In the genomic region with DNA sequence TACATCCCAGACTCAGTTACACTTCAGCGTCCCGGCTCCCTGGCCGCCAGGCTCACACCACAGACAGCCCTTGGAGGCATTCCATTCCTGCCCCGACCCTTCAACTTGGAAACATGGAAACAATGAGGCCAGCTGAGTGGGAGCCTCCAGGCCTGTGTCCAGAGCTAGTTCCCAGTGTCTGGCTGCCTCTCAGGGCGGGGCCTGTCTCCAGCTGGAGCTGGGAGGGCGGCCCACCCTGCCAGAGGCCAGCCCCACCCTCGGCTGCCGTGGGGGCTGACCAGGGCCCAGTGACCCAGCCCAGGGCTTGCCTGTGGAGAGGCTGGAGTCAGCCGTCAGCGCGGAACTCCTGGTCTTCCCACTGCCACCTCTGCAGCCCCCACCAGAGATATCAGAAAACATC, we compare ENCODE assay signal across 11 cellular contexts. TPM values are rescaled to one million over a fixed set of nuclear protein-coding genes. Genes with fewer than 3 reads are reported as not detected.
DNase-seq lines count a peak whose midpoint lies in the region; ATAC-seq and TF ChIP-seq lines count a peak whose summit lies in the region.
"Had no signal": no experiment of that assay in that cellular context is flagged by ENCODE, and none has a peak within 500 bp of the region (broad histone marks: within the 10 kb centered on the region; RNA-seq: fewer than 3 reads in every experiment).

No MANE protein-coding gene starts in this region.

- TF ChIP-seq CTCF in BJ (IDR thresholded peaks at IDR 0.05; ENCODE audit: insufficient read depth, low read depth, low read length) (no peak), brain (conservative IDR thresholded peaks at IDR 0.05) (no peak), hepatocyte (IDR thresholded peaks at IDR 0.05; ENCODE audit: poor library complexity) (no peak)

- peak overlapping the region in 3 of 5 experiments; percentile 34 to 91 (median 81) for H3K27ac Mint-ChIP-seq in brain

- H3K4me3 ChIP-seq in BJ (ENCODE audit: low read depth, low read length) (no peak overlapping the region), hepatocyte (no peak overlapping the region)
- H3K4me3 ChIP-seq: pancreas had no signal

- POLR2A ChIA-PET in BJ (lab: Charles Lee) = no interaction called here
- POLR2A ChIA-PET in HEK293T (lab: Yijun Ruan, JAX) = no interaction called here

- DNase-seq in BJ (ENCODE audit: low read depth) (peak; percentile 41), hepatocyte (ENCODE audit: low spot score) (peak; percentile 65), putamen (ENCODE audit: low spot score) (peak; percentile 64), HEK293T (ENCODE audit: extremely low spot score) (no peak), HuH-7.5 (ENCODE audit: low spot score) (no peak)
- DNase-seq: SIG-M5; stimulated activated naive CD4-positive, alpha-beta T cell had no signal

- H3K4me1 Mint-ChIP-seq in brain = peaks cover 22% of the 10 kb centered on the region

- H3K36me3 Mint-ChIP-seq in brain = peaks cover 8% of the 10 kb centered on the region

- H3K79me2 ChIP-seq in hepatocyte = no peaks in the 10 kb centered on the region

- H3K27me3 Mint-ChIP-seq in brain = no peaks in the 10 kb centered on the region

- no peaks in the 10 kb centered on the region for H3K9me3 Mint-ChIP-seq in brain

- ATAC-seq in HG02642 (IDR thresholded peaks at IDR 0.05; ENCODE audit: poor library complexity, unreplicated experiment) (no peak), GM18870 (IDR thresholded peaks at IDR 0.05; ENCODE audit: unreplicated experiment) (no peak)

- CTCF ChIA-PET in BJ (lab: Yijun Ruan, JAX) (interaction anchor here (0.6 to 3.8 kb wide), 3 partner anchors 42 to 434 kb away, joined by 3 to 31 read pairs (median 3); no protein-coding TSS in a partner anchor), HEK293T (lab: Yijun Ruan, JAX) (no interaction called here)

- H3K4me2 ChIP-seq in hepatocyte = peak overlapping the region; percentile 55

- peaks cover 26% of the 10 kb centered on the region for H3K36me3 ChIP-seq in BJ (ENCODE audit: control insufficient read depth, insufficient read depth, low read length)
- no peaks in the 10 kb centered on the region for H3K36me3 ChIP-seq in hepatocyte (replicated peaks; ENCODE audit: insufficient read depth, low read depth)

- no peaks in the 10 kb centered on the region for H3K9me2 ChIP-seq in hepatocyte (replicated peaks; ENCODE audit: insufficient read depth)

- no peaks in the 10 kb centered on the region for H3K27me3 ChIP-seq in BJ (ENCODE audit: control insufficient read depth, insufficient read depth, low read length)
- no peaks in the 10 kb centered on the region for H3K27me3 ChIP-seq in hepatocyte
- H3K27me3 ChIP-seq: pancreas had no signal

- H4K20me1 ChIP-seq in hepatocyte (ENCODE audit: insufficient read depth, poor library complexity, severe bottlenecking) = no peaks in the 10 kb centered on the region

- peaks cover 41% of the 10 kb centered on the region for H3K4me1 ChIP-seq in hepatocyte (ENCODE audit: insufficient read depth)

- H3K4me3 Mint-ChIP-seq in brain = peak overlapping the region in 1 of 5 experiments; percentile 43

- peak overlapping the region; percentile 84 for H3K27ac ChIP-seq in hepatocyte
- H3K27ac ChIP-seq: pancreas had no signal

- no peak overlapping the region for H2AFZ ChIP-seq in hepatocyte

- WGBS in hepatocyte (ENCODE audit: low lambda C conversion rate, missing lambda C conversion rate) = 58% methylated on average over 5 of the region's 11 CpGs

- H3K9me3 ChIP-seq in hepatocyte (ENCODE audit: low read depth) = no peaks in the 10 kb centered on the region
- H3K9me3 ChIP-seq: pancreas had no signal

TF ChIP-seq in HEK293T, 16 proteins besides CTCF, POLR2A, EP300 and RAD21:
- TF ChIP-seq, protein P1, sequence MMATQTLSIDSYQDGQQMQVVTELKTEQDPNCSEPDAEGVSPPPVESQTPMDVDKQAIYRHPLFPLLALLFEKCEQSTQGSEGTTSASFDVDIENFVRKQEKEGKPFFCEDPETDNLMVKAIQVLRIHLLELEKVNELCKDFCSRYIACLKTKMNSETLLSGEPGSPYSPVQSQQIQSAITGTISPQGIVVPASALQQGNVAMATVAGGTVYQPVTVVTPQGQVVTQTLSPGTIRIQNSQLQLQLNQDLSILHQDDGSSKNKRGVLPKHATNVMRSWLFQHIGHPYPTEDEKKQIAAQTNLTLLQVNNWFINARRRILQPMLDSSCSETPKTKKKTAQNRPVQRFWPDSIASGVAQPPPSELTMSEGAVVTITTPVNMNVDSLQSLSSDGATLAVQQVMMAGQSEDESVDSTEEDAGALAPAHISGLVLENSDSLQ (IDR thresholded peaks at IDR 0.05) = no peak
- TF ChIP-seq LEF1 (IDR thresholded peaks at IDR 0.05; ENCODE audit: borderline replicate concordance) (no peak), SUZ12 (IDR thresholded peaks at IDR 0.05) (no peak), TARDBP (IDR thresholded peaks at IDR 0.05) (no peak), CTBP1 (IDR thresholded peaks at IDR 0.05; ENCODE audit: borderline replicate concordance) (no peak), ZNF384 (IDR thresholded peaks at IDR 0.05) (no peak), FOXM1 (IDR thresholded peaks at IDR 0.05; ENCODE audit: borderline replicate concordance) (no peak), ELF4 (IDR thresholded peaks at IDR 0.05) (no peak), HDGF (IDR thresholded peaks at IDR 0.05; ENCODE audit: borderline replicate concordance) (no peak), SP1 (IDR thresholded peaks at IDR 0.05) (no peak), FOXK2 (IDR thresholded peaks at IDR 0.05) (no peak), NFRKB (IDR thresholded peaks at IDR 0.05) (no peak), FOXA1 (IDR thresholded peaks at IDR 0.05) (no peak), ARNT (IDR thresholded peaks at IDR 0.05) (no peak)

RNA-seq across cellular contexts. Expression of a gene that starts 37.4 kb away (rescaled TPM):
- polyA plus RNA-seq in BJ (2011; rRNA removed) (8.8 and 11.6 TPM in 2 replicates), brain (ENCODE audit: insufficient read depth, low read depth, low replicate concordance) (3.1 TPM), hepatocyte (1,210 and 1,380 TPM in 2 replicates)
- 3.0 and 4.2 TPM in 2 replicates for polyA minus RNA-seq in BJ (2011; rRNA and poly(A)+ RNA removed)
- total RNA-seq in hepatocyte = 308 and 403 TPM in 2 replicates

RNA-seq across cellular contexts. Expression of a gene that starts 39.1 kb away (rescaled TPM):
- polyA plus RNA-seq in BJ (2011; rRNA removed) = 58.5 and 106 TPM in 2 replicates
- 83.2 and 114 TPM in 2 replicates for polyA minus RNA-seq in BJ (2011; rRNA and poly(A)+ RNA removed)
- polyA plus RNA-seq in brain (ENCODE audit: insufficient read depth, low read depth, low replicate concordance) = 208 TPM
- total RNA-seq in hepatocyte = 129 and 169 TPM in 2 replicates
- polyA plus RNA-seq in hepatocyte = 147 and 179 TPM in 2 replicates

Comparison
In these comparisons a context has a peak if more than half of its experiments do, and no peak if none do; other contexts are left out.
1. DNase-seq: peak in BJ (single experiment), hepatocyte (single experiment) and putamen (single experiment); none in HEK293T (single experiment) and HuH-7.5 (single experiment).
2. RNA of a gene that starts 37.4 kb away (polyA plus RNA-seq): 1,210 to 1,380 TPM in hepatocyte; 8.8 to 11.6 TPM in BJ and 3.1 TPM in brain (single experiment); every median in the first group is over 10 times any median in the second.